ENCODE assay signal across 25 cellular contexts in genomic region chr4:42391356-42391675, GRCh38. TPM values are rescaled to one million over a fixed set of nuclear protein-coding genes. Genes with fewer than 3 reads are reported as not detected.
"Had no signal": no experiment of that assay in that cellular context is flagged by ENCODE, and none has a peak within 500 bp of the region (broad histone marks: within the 10 kb centered on the region; RNA-seq: fewer than 3 reads in every experiment).

No MANE protein-coding gene starts in this region.

- H3K4me3 ChIP-seq: dorsolateral prefrontal cortex, left ventricle myocardium inferior, right lobe of liver, skin epidermis, stomach, suprapubic skin, transverse colon had no signal

- H3K9me3 ChIP-seq: left ventricle myocardium inferior, right lobe of liver, stomach, suprapubic skin, transverse colon had no signal

- H3K36me3 ChIP-seq: left ventricle myocardium inferior, right lobe of liver, stomach, suprapubic skin, transverse colon had no signal

- H3K79me2 ChIP-seq: parathyroid adenoma had no signal

- H3K9me3 Mint-ChIP-seq: activated B cell treated with CpG ODN at 0.5 μM for 24 hours; activated naive CD8-positive, alpha-beta T cell treated with anti-CD3 and anti-CD28 coated beads for 36 hours; activated T-cell treated with anti-CD3 and anti-CD28 coated beads, Interleukin-2, amount 50 U/mL, for 4 hours; effector memory CD8-positive, alpha-beta T cell; natural killer cell; stimulated activated effector memory CD8-positive, alpha-beta T cell treated with anti-CD3 and anti-CD28 coated beads, Interleukin-12 subunit alpha, Interleukin-12 subunit beta, amount 100 ng/mL, for 72 hours had no signal

- H3K27ac ChIP-seq: dorsolateral prefrontal cortex, left ventricle myocardium inferior, parathyroid adenoma, right lobe of liver, skin epidermis, stomach, suprapubic skin, transverse colon had no signal

- DNase-seq: activated B cell treated with CpG ODN at 0.5 μM for 24 hours; activated CD4-positive, alpha-beta T cell treated with anti-CD3 and anti-CD28 coated beads for 36 hours; activated CD4-positive, alpha-beta T cell treated with anti-CD3 and anti-CD28 coated beads, Interleukin-2, amount 50 U/mL, for 4 hours; activated CD8-positive, alpha-beta memory T cell treated with anti-CD3 and anti-CD28 coated beads for 24 hours; activated CD8-positive, alpha-beta memory T cell treated with anti-CD3 and anti-CD28 coated beads, Interleukin-2, amount 50 U/mL, for 4 hours; activated naive CD4-positive, alpha-beta T cell treated with Interleukin-2 at 50 U/mL for 16 hours; activated naive CD8-positive, alpha-beta T cell treated with anti-CD3 and anti-CD28 coated beads for 36 hours; activated T-cell treated with anti-CD3 and anti-CD28 coated beads, Interleukin-2, amount 50 U/mL, for 4 hours; central memory CD4-positive, alpha-beta T cell; dorsolateral prefrontal cortex; effector memory CD8-positive, alpha-beta T cell; foreskin melanocyte; midbrain; natural killer cell; right lobe of liver; stimulated activated CD4-positive, alpha-beta T cell treated with anti-CD3 and anti-CD28 coated beads, Interleukin-2, amount 100 ng/mL, for 24 hours; stomach; transverse colon had no signal

- H3K9ac ChIP-seq: parathyroid adenoma had no signal

- H3K4me3 Mint-ChIP-seq: activated CD4-positive, alpha-beta T cell treated with anti-CD3 and anti-CD28 coated beads for 36 hours; activated naive CD8-positive, alpha-beta T cell treated with anti-CD3 and anti-CD28 coated beads for 36 hours; activated T-cell treated with anti-CD3 and anti-CD28 coated beads, Interleukin-2, amount 50 U/mL, for 4 hours; effector memory CD8-positive, alpha-beta T cell; natural killer cell; stimulated activated effector memory CD8-positive, alpha-beta T cell treated with anti-CD3 and anti-CD28 coated beads, Interleukin-12 subunit alpha, Interleukin-12 subunit beta, amount 100 ng/mL, for 72 hours had no signal

- H3K4me1 ChIP-seq: parathyroid adenoma had no signal

- H3K27ac Mint-ChIP-seq: activated CD4-positive, alpha-beta T cell treated with anti-CD3 and anti-CD28 coated beads for 36 hours; activated naive CD8-positive, alpha-beta T cell treated with anti-CD3 and anti-CD28 coated beads for 36 hours; effector memory CD8-positive, alpha-beta T cell; natural killer cell; stimulated activated effector memory CD8-positive, alpha-beta T cell treated with anti-CD3 and anti-CD28 coated beads, Interleukin-12 subunit alpha, Interleukin-12 subunit beta, amount 100 ng/mL, for 72 hours had no signal

- H3K36me3 Mint-ChIP-seq: activated naive CD8-positive, alpha-beta T cell treated with anti-CD3 and anti-CD28 coated beads for 36 hours; natural killer cell; stimulated activated effector memory CD8-positive, alpha-beta T cell treated with anti-CD3 and anti-CD28 coated beads, Interleukin-12 subunit alpha, Interleukin-12 subunit beta, amount 100 ng/mL, for 72 hours had no signal

RNA-seq across cellular contexts. Expression of gene SHISA3, which starts 6.0 kb away (rescaled TPM):
- total RNA-seq: activated B cell treated with CpG ODN at 0.5 μM for 24 hours, astrocyte, esophagus mucosa, natural killer cell had no signal
